11 cellular contexts compared by ENCODE assay signal in genomic region chr4:143554728-143555597, GRCh38. TPM values are rescaled to one million over a fixed set of nuclear protein-coding genes. Genes with fewer than 3 reads are reported as not detected.
DNase-seq lines count a peak whose midpoint lies in the region; ATAC-seq, FAIRE-seq and TF ChIP-seq lines count a peak whose summit lies in the region.
"Had no signal": no experiment of that assay in that cellular context is flagged by ENCODE, and none has a peak within 500 bp of the region (broad histone marks: within the 10 kb centered on the region; RNA-seq: fewer than 3 reads in every experiment).

No MANE protein-coding gene starts in this region.

- 68 to 70% (median 70%) methylated on average over 4 of the region's 4 CpGs for WGBS in stomach, 5 donors

- intact Hi-C loops in stomach (cut with DNase I; ENCODE audit: low total_unique reads) = no loop called here

- H3K27ac Mint-ChIP-seq in activated naive CD4-positive, alpha-beta T cell treated with anti-CD3 and anti-CD28 coated beads, Interleukin-2, amount 50 U/mL, for 72 hours = peak overlapping the region in 1 of 2 donors; percentile 5
- H3K27ac Mint-ChIP-seq: stimulated activated naive CD8-positive, alpha-beta T cell treated with anti-CD3 and anti-CD28 coated beads, Interleukin-15, Interleukin-2, amounts not matched to agents 100 ng/mL and 50 ng/mL, for 24 hours had no signal

- no peaks in the 10 kb centered on the region for H3K9me3 ChIP-seq in stomach

- ATAC-seq in GM19455 (IDR thresholded peaks at IDR 0.05; ENCODE audit: unreplicated experiment) (peak; percentile 55), HG03045 (IDR thresholded peaks at IDR 0.05; ENCODE audit: unreplicated experiment) (peak; percentile 63)
- peak; percentile 27 to 38 for ATAC-seq in activated naive CD4-positive, alpha-beta T cell treated with anti-CD3 and anti-CD28 coated beads, Interleukin-2, amount 50 U/mL, for 72 hours
- ATAC-seq: Panc1 had no signal

- FAIRE-seq in GM18507 (lab: Jason Lieb, UNC) = peak; percentile 75

- no peak for TF ChIP-seq CTCF in stomach (IDR thresholded peaks at IDR 0.05)

- no peak for TF ChIP-seq POLR2A in stomach (IDR thresholded peaks at IDR 0.05)

- peaks cover 0 to 31% (median 22%) of the 10 kb centered on the region in 4 donors for H3K4me1 ChIP-seq in stomach

- H3K27ac ChIP-seq in stomach = no peak overlapping the region

- peaks cover 5 to 57% (median 52%) of the 10 kb centered on the region in 4 donors for H3K36me3 ChIP-seq in stomach

- H3K4me3 ChIP-seq in stomach = no peak overlapping the region

- H3K36me3 Mint-ChIP-seq in activated naive CD4-positive, alpha-beta T cell treated with anti-CD3 and anti-CD28 coated beads, Interleukin-2, amount 50 U/mL, for 72 hours = peaks cover 9 to 11% of the 10 kb centered on the region in 2 donors

- TF ChIP-seq EP300 in stomach (IDR thresholded peaks at IDR 0.05) = no peak

- DNase-seq in GM18507 (ENCODE audit: extremely low spot score, insufficient read length, low read depth) (no peak), LoVo (ENCODE audit: low spot score) (no peak), NCI-H187 treated with DMSO at 0.1 percent for 48 hours (lab: John Stamatoyannopoulos, UW) (no peak), stomach (no peak)
- no peak for DNase-seq in activated naive CD4-positive, alpha-beta T cell treated with anti-CD3 and anti-CD28 coated beads, Interleukin-2, amount 50 U/mL, for 72 hours (ENCODE audit: low spot score in 2 of 2)
- no peak for DNase-seq in activated CD8-positive, alpha-beta memory T cell treated with anti-CD3 and anti-CD28 coated beads, Interleukin-2, amount 50 U/mL, for 4 hours
- DNase-seq: DND-41 had no signal

- H3K9me3 Mint-ChIP-seq in activated naive CD4-positive, alpha-beta T cell treated with anti-CD3 and anti-CD28 coated beads, Interleukin-2, amount 50 U/mL, for 72 hours = no peaks in the 10 kb centered on the region
- H3K9me3 Mint-ChIP-seq: stimulated activated naive CD8-positive, alpha-beta T cell treated with anti-CD3 and anti-CD28 coated beads, Interleukin-15, Interleukin-2, amounts not matched to agents 100 ng/mL and 50 ng/mL, for 24 hours had no signal

- no peaks in the 10 kb centered on the region for H3K27me3 ChIP-seq in stomach

RNA-seq across cellular contexts. Expression of gene SMARCA5, which starts 41.5 kb away (rescaled TPM):
- total RNA-seq in activated naive CD4-positive, alpha-beta T cell treated with anti-CD3 and anti-CD28 coated beads, Interleukin-2, amount 50 U/mL, for 72 hours = 10 to 100 TPM; 42.8 to 54.1 TPM
- 10 to 100 TPM; 15.2 to 78.0 (median 23.8) TPM for total RNA-seq in stomach
- 10 to 100 TPM; 10.3 to 13.3 (median 11.6) TPM for polyA plus RNA-seq in stomach
